ENCODE assay signal across 11 cellular contexts in the genomic region with DNA sequence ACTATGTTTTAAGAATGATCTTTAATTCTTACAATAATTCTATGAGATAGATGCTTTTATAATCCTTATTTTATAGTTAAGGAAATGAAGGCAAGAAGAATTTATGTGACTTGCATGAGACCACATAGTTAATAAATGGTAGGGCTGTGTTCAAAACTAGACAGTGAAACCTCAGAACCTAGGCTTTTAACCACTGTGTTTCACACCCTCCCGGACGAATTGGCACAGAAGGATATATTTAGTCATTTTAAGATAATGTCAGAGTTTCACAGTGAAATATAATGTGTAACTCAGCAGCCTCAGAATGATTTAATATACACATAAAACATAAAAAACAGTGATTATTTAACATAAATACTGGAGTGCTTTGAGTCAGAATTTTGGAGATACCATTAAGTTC. TPM values are rescaled to one million over a fixed set of nuclear protein-coding genes. Genes with fewer than 3 reads are reported as not detected.
DNase-seq lines count a peak whose midpoint lies in the region; ATAC-seq and TF ChIP-seq lines count a peak whose summit lies in the region.
"Had no signal": no experiment of that assay in that cellular context is flagged by ENCODE, and none has a peak within 500 bp of the region (broad histone marks: within the 10 kb centered on the region; RNA-seq: fewer than 3 reads in every experiment).

No MANE protein-coding gene starts in this region.

- in situ Hi-C loops in GM13976 (cut with MboI; ENCODE audit: low sequenced_read_pairs, unreplicated experiment): no loop called here

- DNase-seq in GM13976 (ENCODE audit: low spot score): peak; percentile 62
- DNase-seq in GM19238 (ENCODE audit: insufficient read length, low spot score): peak; percentile 29
- peak; percentile 32 for DNase-seq in activated CD4-positive, alpha-beta memory T cell treated with anti-CD3 and anti-CD28 coated beads for 36 hours
- DNase-seq in CD4-positive, alpha-beta T cell: no peak
- DNase-seq in activated effector memory CD4-positive, alpha-beta T cell treated with anti-CD3 and anti-CD28 coated beads, Interleukin-2, amount 50 U/mL, for 16 hours: no peak
- no peak for DNase-seq in NCI-H2107 (lab: John Stamatoyannopoulos, UW)
- DNase-seq: DMS153, GOT3 had no signal

- no peaks in the 10 kb centered on the region for H3K27me3 Mint-ChIP-seq in activated CD4-positive, alpha-beta memory T cell treated with anti-CD3 and anti-CD28 coated beads for 36 hours
- H3K27me3 Mint-ChIP-seq in CD4-positive, alpha-beta T cell: no peaks in the 10 kb centered on the region

- intact Hi-C loops in activated CD4-positive, alpha-beta memory T cell treated with anti-CD3 and anti-CD28 coated beads for 36 hours (cut with micrococcal nuclease): loop anchor here (10.0 kb wide), 1 partner anchor 49 kb away; no protein-coding TSS in a partner anchor
- intact Hi-C loops in CD4-positive, alpha-beta T cell (cut with DNase I, micrococcal nuclease): no loop called here

- peaks cover 19% of the 10 kb centered on the region for H3K4me1 Mint-ChIP-seq in activated CD4-positive, alpha-beta memory T cell treated with anti-CD3 and anti-CD28 coated beads for 36 hours (ENCODE audit: low read depth)
- H3K4me1 Mint-ChIP-seq in CD4-positive, alpha-beta T cell (ENCODE audit: low read depth): peaks cover 5% of the 10 kb centered on the region
- H3K4me1 Mint-ChIP-seq: WTC11 had no signal

- no peaks in the 10 kb centered on the region for H3K9me3 Mint-ChIP-seq in activated CD4-positive, alpha-beta memory T cell treated with anti-CD3 and anti-CD28 coated beads for 36 hours
- H3K9me3 Mint-ChIP-seq in CD4-positive, alpha-beta T cell: no peaks in the 10 kb centered on the region
- H3K9me3 Mint-ChIP-seq: WTC11 had no signal

- no peaks in the 10 kb centered on the region for H3K9me3 ChIP-seq in CD4-positive, alpha-beta T cell (ENCODE audit: control insufficient read depth, low read length)

- no peak overlapping the region for H3K27ac Mint-ChIP-seq in activated CD4-positive, alpha-beta memory T cell treated with anti-CD3 and anti-CD28 coated beads for 36 hours
- H3K27ac Mint-ChIP-seq in CD4-positive, alpha-beta T cell: no peak overlapping the region
- H3K27ac Mint-ChIP-seq: WTC11 had no signal

- peak; percentile 47 for ATAC-seq in HG02884 (IDR thresholded peaks at IDR 0.05; ENCODE audit: unreplicated experiment)
- ATAC-seq in CD4-positive, alpha-beta T cell (ENCODE audit: poor library complexity): no peak
- no peak for ATAC-seq in HG03442 (IDR thresholded peaks at IDR 0.05; ENCODE audit: unreplicated experiment)
- ATAC-seq: WTC11 had no signal

- POLR2A ChIA-PET in activated CD4-positive, alpha-beta memory T cell treated with anti-CD3 and anti-CD28 coated beads for 36 hours (lab: Charles Lee): no interaction called here
- POLR2A ChIA-PET in CD4-positive, alpha-beta T cell (lab: Charles Lee): no interaction called here

- H3K27me3 ChIP-seq in CD4-positive, alpha-beta T cell (ENCODE audit: control insufficient read depth, insufficient read depth, low read length): no peaks in the 10 kb centered on the region

- CTCF ChIA-PET in activated CD4-positive, alpha-beta memory T cell treated with anti-CD3 and anti-CD28 coated beads for 36 hours (lab: Charles Lee): interaction anchor here (0.6 to 2.7 kb wide), 3 partner anchors 9 to 68 kb away, joined by 3 to 10 read pairs (median 3); no protein-coding TSS in a partner anchor
- CTCF ChIA-PET in CD4-positive, alpha-beta T cell (lab: Charles Lee): interaction anchor here (1.0 kb wide), 1 partner anchor 163 kb away, joined by 4 read pairs; no protein-coding TSS in a partner anchor

- no peak for TF ChIP-seq CTCF in GM13976 (IDR thresholded peaks at IDR 0.05; ENCODE audit: borderline replicate concordance, control extremely low read depth, extremely low read depth, insufficient read depth, missing control alignments)
- TF ChIP-seq CTCF in CD4-positive, alpha-beta T cell (IDR thresholded peaks at IDR 0.05): no peak

- H3K4me3 Mint-ChIP-seq in activated CD4-positive, alpha-beta memory T cell treated with anti-CD3 and anti-CD28 coated beads for 36 hours: no peak overlapping the region
- H3K4me3 Mint-ChIP-seq in CD4-positive, alpha-beta T cell: no peak overlapping the region
- H3K4me3 Mint-ChIP-seq: WTC11 had no signal

- peaks cover 30% of the 10 kb centered on the region for H3K36me3 Mint-ChIP-seq in activated CD4-positive, alpha-beta memory T cell treated with anti-CD3 and anti-CD28 coated beads for 36 hours
- H3K36me3 Mint-ChIP-seq in CD4-positive, alpha-beta T cell (ENCODE audit: low read depth): peaks cover 72% of the 10 kb centered on the region

- H3K27ac ChIP-seq in CD4-positive, alpha-beta T cell (ENCODE audit: low read depth, low read length): no peak overlapping the region

RNA-seq across cellular contexts. Expression of gene NSRP1, which starts 57.0 kb away (rescaled TPM):
- total RNA-seq in activated CD4-positive, alpha-beta memory T cell treated with anti-CD3 and anti-CD28 coated beads for 36 hours: 10 to 100 TPM; 24.3 to 26.5 TPM
- 10 to 100 TPM; 23.8 to 25.2 TPM for total RNA-seq in CD4-positive, alpha-beta T cell

Comparison
In these comparisons a context has a peak if more than half of its experiments do, and no peak if none do; other contexts are left out.
1. DNase-seq: peak in GM13976 (single experiment), GM19238 (single experiment) and activated CD4-positive, alpha-beta memory T cell treated with anti-CD3 and anti-CD28 coated beads for 36 hours (single experiment); none in CD4-positive, alpha-beta T cell (0 of 10), activated effector memory CD4-positive, alpha-beta T cell treated with anti-CD3 and anti-CD28 coated beads, Interleukin-2, amount 50 U/mL, for 16 hours (single experiment) and NCI-H2107 (single experiment).